In the genomic region with DNA sequence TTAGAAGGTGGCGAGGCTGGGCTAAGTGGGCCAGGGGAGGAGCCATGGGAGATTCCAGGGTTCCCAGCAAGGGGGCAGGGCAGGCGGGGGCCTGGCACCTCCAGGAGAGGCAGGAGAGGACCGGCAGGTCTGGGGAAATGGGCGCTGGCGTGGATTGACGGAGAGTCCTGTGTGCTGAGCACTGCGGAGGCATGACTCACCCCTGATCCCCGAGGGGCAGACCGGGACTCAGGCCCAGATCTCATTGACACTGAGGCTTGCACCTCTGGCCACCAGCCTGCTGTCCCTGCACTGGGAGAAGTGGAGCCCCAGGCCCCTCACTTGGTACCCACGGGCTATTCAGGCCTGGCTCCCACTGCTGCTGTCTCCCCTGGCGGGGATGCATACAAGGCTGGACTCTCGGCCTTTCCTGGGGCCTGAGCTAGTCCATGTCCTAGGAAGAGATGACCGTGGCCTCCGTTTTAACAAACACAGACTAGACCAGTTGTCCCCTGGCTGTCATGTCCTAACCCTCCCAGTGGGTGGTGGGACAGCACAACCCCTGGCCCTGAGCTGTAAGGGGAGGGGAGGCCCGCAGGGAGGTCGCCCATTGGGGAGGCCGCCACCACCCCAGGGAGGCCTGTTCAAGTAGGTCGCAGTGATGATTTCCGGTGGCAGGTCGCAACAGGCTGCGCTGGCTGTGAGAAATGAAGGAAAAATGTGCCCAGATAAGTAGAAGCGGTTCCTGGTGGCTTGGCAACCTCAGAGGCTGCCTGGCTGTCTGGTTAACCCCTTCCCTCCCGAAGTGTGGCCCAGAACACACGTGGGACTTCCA, we compare ENCODE assay signal across 9 cellular contexts. TPM values are rescaled to one million over a fixed set of nuclear protein-coding genes. Genes with fewer than 3 reads are reported as not detected.
A peak's percentile ranks its signal among the peaks of the same experiment; 100 is the strongest.
DNase-seq lines count a peak whose midpoint lies in the region; TF ChIP-seq lines count a peak whose summit lies in the region.
"Had no signal": no experiment of that assay in that cellular context is flagged by ENCODE, and none has a peak within 500 bp of the region (broad histone marks: within the 10 kb centered on the region; RNA-seq: fewer than 3 reads in every experiment).

No MANE protein-coding gene starts in this region.

- no peak overlapping the region for H3K27ac Mint-ChIP-seq in nephron progenitor cell

- no peak overlapping the region for H3K9ac ChIP-seq in mesenchymal stem cell (ENCODE audit: low read length)

- peak; percentile 19; the same call in 1 of the 2 replicates for TF ChIP-seq EP300 in Ishikawa (IDR thresholded peaks at IDR 0.05; ENCODE audit: borderline replicate concordance)

- no peak overlapping the region for H3K23ac ChIP-seq in mesenchymal stem cell (ENCODE audit: low read length in 2 of 2)

- no peak overlapping the region for H2AK5ac ChIP-seq in mesenchymal stem cell (ENCODE audit: low read length, severe bottlenecking)

- H4K8ac ChIP-seq in mesenchymal stem cell (ENCODE audit: low read length): peak overlapping the region; percentile 78

- CTCF ChIA-PET in HEK293T (lab: Yijun Ruan, JAX): no interaction called here

- H3K27me3 ChIP-seq in ACC112 (ENCODE audit: insufficient read depth, low read length): no peaks in the 10 kb centered on the region
- H3K27me3 ChIP-seq in mesenchymal stem cell (ENCODE audit: control insufficient read depth in 1 of 2, insufficient read depth in 1 of 2, low read length in 2 of 2): peaks cover 12 to 62% of the 10 kb centered on the region in 2 experiments

- peaks cover 83% of the 10 kb centered on the region for H3K27me3 Mint-ChIP-seq in nephron progenitor cell (ENCODE audit: low read depth, poor library complexity)

- no peak overlapping the region for H3K4me2 ChIP-seq in mesenchymal stem cell (ENCODE audit: low read length, poor library complexity, severe bottlenecking)

- peaks cover 5% of the 10 kb centered on the region for H3K9me3 ChIP-seq in mesenchymal stem cell (ENCODE audit: control insufficient read depth, low read length)
- H3K9me3 ChIP-seq: SJCRH30 had no signal

- TF ChIP-seq RAD21 in Ishikawa (IDR thresholded peaks at IDR 0.05; ENCODE audit: low read depth): no peak

- H3K4me3 ChIP-seq in ACC112 (ENCODE audit: low read depth, low read length) (no peak overlapping the region), choroid plexus epithelial cell (ENCODE audit: low read depth, low read length) (no peak overlapping the region), mesenchymal stem cell (ENCODE audit: insufficient read depth in 1 of 2, low read depth in 1 of 2, low read length in 2 of 2) (peak overlapping the region in 1 of 2 experiments; percentile 38)
- H3K4me3 ChIP-seq: SJCRH30 had no signal

- no peak overlapping the region for H2BK15ac ChIP-seq in mesenchymal stem cell (ENCODE audit: low read depth, poor library complexity, severe bottlenecking)

- H3K4me3 Mint-ChIP-seq in nephron progenitor cell: no peak overlapping the region

- H3K27ac ChIP-seq in ACC112 (ENCODE audit: low read depth, low read length): peak overlapping the region; percentile 71
- no peak overlapping the region for H3K27ac ChIP-seq in mesenchymal stem cell (ENCODE audit: low read length, poor library complexity, severe bottlenecking)
- H3K27ac ChIP-seq: SJCRH30 had no signal

- WGBS in mesenchymal stem cell: 49% methylated on average over 24 of the region's 24 CpGs

- no peak overlapping the region for H4K91ac ChIP-seq in mesenchymal stem cell (ENCODE audit: low read length)

- H3K36me3 ChIP-seq in ACC112 (ENCODE audit: insufficient read depth, low read length): no peaks in the 10 kb centered on the region
- no peaks in the 10 kb centered on the region for H3K36me3 ChIP-seq in mesenchymal stem cell (ENCODE audit: control insufficient read depth in 1 of 2, insufficient read depth in 2 of 2, low read depth in 1 of 2, low read length in 2 of 2)
- H3K36me3 ChIP-seq: SJCRH30 had no signal

- peak; percentile 51 for DNase-seq in choroid plexus epithelial cell (ENCODE audit: low read depth)
- peak; percentile 25 for DNase-seq in mesenchymal stem cell
- no peak for DNase-seq in T-helper 1 cell
- DNase-seq in HEK293T (ENCODE audit: extremely low spot score): no peak
- DNase-seq in nephron progenitor cell: no peak
- DNase-seq in superior temporal gyrus (ENCODE audit: extremely low spot score): no peak

- H3K4ac ChIP-seq in mesenchymal stem cell (ENCODE audit: low read depth in 1 of 2, low read length in 2 of 2): no peak overlapping the region

- H2BK12ac ChIP-seq in mesenchymal stem cell (ENCODE audit: low read length in 2 of 2): no peak overlapping the region

- no peak overlapping the region for H3K14ac ChIP-seq in mesenchymal stem cell (ENCODE audit: low read length in 2 of 2)

- H3K79me2 ChIP-seq in ACC112 (ENCODE audit: control insufficient read depth, insufficient read depth, low read length, unreplicated experiment): no peaks in the 10 kb centered on the region

- peaks cover 19% of the 10 kb centered on the region for H3K4me1 ChIP-seq in ACC112 (ENCODE audit: control insufficient read depth, insufficient read depth, low read length, unreplicated experiment)
- H3K4me1 ChIP-seq in mesenchymal stem cell (ENCODE audit: control insufficient read depth, insufficient read depth, low read depth, low read length): peaks cover 22% of the 10 kb centered on the region
- H3K4me1 ChIP-seq: SJCRH30 had no signal

- H3K9me3 Mint-ChIP-seq in nephron progenitor cell: peaks cover 11% of the 10 kb centered on the region

- H3K4me1 Mint-ChIP-seq in nephron progenitor cell: peaks cover 31% of the 10 kb centered on the region

- POLR2A ChIA-PET in HEK293T (lab: Yijun Ruan, JAX): no interaction called here

- H2AFZ ChIP-seq in ACC112 (ENCODE audit: low read length, unreplicated experiment): peak overlapping the region; percentile 19
- no peak overlapping the region for H2AFZ ChIP-seq in mesenchymal stem cell (ENCODE audit: low read depth, low read length)

- H2BK5ac ChIP-seq in mesenchymal stem cell (ENCODE audit: low read depth, low read length, poor library complexity, severe bottlenecking): no peak overlapping the region

- TF ChIP-seq CTCF in choroid plexus epithelial cell (conservative IDR thresholded peaks at IDR 0.05; ENCODE audit: low read depth, low read length): no peak
- no peak for TF ChIP-seq CTCF in nephron progenitor cell (IDR thresholded peaks at IDR 0.05)

- peak overlapping the region in 1 of 2 experiments; percentile 44 for H3K18ac ChIP-seq in mesenchymal stem cell (ENCODE audit: low read depth in 1 of 2, low read length in 2 of 2)

- no peaks in the 10 kb centered on the region for H3K79me1 ChIP-seq in mesenchymal stem cell (replicated peaks; ENCODE audit: low read length, poor library complexity, severe bottlenecking)

- no peak overlapping the region for H2BK120ac ChIP-seq in mesenchymal stem cell (ENCODE audit: low read depth, low read length)

- H3K36me3 Mint-ChIP-seq in nephron progenitor cell (ENCODE audit: low read depth): no peaks in the 10 kb centered on the region

TF ChIP-seq in Ishikawa, 13 proteins besides CTCF, POLR2A, EP300 and RAD21:
- TF ChIP-seq, protein P1, sequence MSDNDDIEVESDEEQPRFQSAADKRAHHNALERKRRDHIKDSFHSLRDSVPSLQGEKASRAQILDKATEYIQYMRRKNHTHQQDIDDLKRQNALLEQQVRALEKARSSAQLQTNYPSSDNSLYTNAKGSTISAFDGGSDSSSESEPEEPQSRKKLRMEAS (IDR thresholded peaks at IDR 0.05): 0 out of 2 replicates have a peak, but pooled peaks have one; percentile 3
- peak; percentile 46 for TF ChIP-seq TEAD4 (IDR thresholded peaks at IDR 0.05)
- TF ChIP-seq ZBTB7A (IDR thresholded peaks at IDR 0.05; ENCODE audit: low read depth): no peak; the same call in 1 of the 2 replicates
- no peak for TF ChIP-seq EGR1 (IDR thresholded peaks at IDR 0.05)
- peak; percentile 28; the same call in 1 of the 2 replicates for TF ChIP-seq NFIC (IDR thresholded peaks at IDR 0.05)

TF ChIP-seq in HEK293T, 16 proteins besides CTCF, POLR2A, EP300 and RAD21:
- TF ChIP-seq HDGF (IDR thresholded peaks at IDR 0.05; ENCODE audit: borderline replicate concordance) (no peak), BHLHE40 (IDR thresholded peaks at IDR 0.05; ENCODE audit: borderline replicate concordance) (no peak), LEF1 (IDR thresholded peaks at IDR 0.05; ENCODE audit: borderline replicate concordance) (no peak), FOXA1 (IDR thresholded peaks at IDR 0.05) (no peak), L3MBTL2 (conservative IDR thresholded peaks at IDR 0.05) (no peak), CTBP1 (IDR thresholded peaks at IDR 0.05; ENCODE audit: borderline replicate concordance) (no peak), FOXM1 (IDR thresholded peaks at IDR 0.05; ENCODE audit: borderline replicate concordance) (no peak), SUZ12 (IDR thresholded peaks at IDR 0.05) (no peak), NFRKB (IDR thresholded peaks at IDR 0.05) (no peak), FOXK2 (IDR thresholded peaks at IDR 0.05) (no peak), TARDBP (IDR thresholded peaks at IDR 0.05) (no peak), ZNF384 (IDR thresholded peaks at IDR 0.05) (no peak), ELF4 (IDR thresholded peaks at IDR 0.05) (no peak)

RNA-seq across cellular contexts. Expression of a gene that starts 39.7 kb away (rescaled TPM):
- not detected for polyA plus RNA-seq in mesenchymal stem cell (2013, experiment 1 of 2)
- polyA plus RNA-seq in mesenchymal stem cell (2013, experiment 2 of 2): not detected

Comparison
In these comparisons a context has a peak if more than half of its experiments do, and no peak if none do; other contexts are left out.
1. DNase-seq: peak in choroid plexus epithelial cell (single experiment) and mesenchymal stem cell (single experiment); none in T-helper 1 cell (0 of 5), HEK293T (single experiment), nephron progenitor cell (single experiment) and superior temporal gyrus (single experiment).